In the genomic region with DNA sequence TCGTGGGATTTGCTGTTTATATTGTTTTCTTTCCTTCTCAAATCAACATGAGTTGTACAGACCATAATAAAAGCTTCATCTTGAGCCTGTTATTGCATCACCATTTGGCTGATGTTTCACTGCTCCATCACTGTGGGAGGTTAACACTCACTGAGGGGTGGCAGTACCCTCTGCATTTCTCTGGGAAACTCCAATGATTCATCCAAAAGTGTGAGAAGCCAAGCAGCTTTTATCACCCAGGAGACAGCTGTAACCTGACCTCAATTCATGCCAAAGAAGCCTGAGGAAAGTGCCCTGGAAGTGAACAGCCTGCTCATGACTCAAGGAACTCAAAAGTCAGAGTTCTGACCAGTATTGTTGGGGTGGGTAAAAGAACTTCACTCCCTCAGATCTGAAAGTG, we compare ENCODE assay signal across 9 cellular contexts.
DNase-seq lines count a peak whose midpoint lies in the region; ATAC-seq and TF ChIP-seq lines count a peak whose summit lies in the region.
"Had no signal": no experiment of that assay in that cellular context is flagged by ENCODE, and none has a peak within 500 bp of the region (broad histone marks: within the 10 kb centered on the region; RNA-seq: fewer than 3 reads in every experiment).

No MANE protein-coding gene starts in this region.

- no peak overlapping the region for H3K4me3 ChIP-seq in epithelial cell of esophagus (ENCODE audit: low read length)
- no peak overlapping the region for H3K4me3 ChIP-seq in CD4-positive, alpha-beta memory T cell (ENCODE audit: low read length in 2 of 2)

- no peaks in the 10 kb centered on the region for H3K4me1 ChIP-seq in CD4-positive, alpha-beta memory T cell (ENCODE audit: insufficient read depth, low read length)

- intact Hi-C loops in CD4-positive, alpha-beta memory T cell (cut with micrococcal nuclease): no loop called here

- H3K9me3 ChIP-seq in CD4-positive, alpha-beta memory T cell (ENCODE audit: control insufficient read depth in 1 of 2, low read length in 2 of 2): no peaks in the 10 kb centered on the region

- TF ChIP-seq CTCF in epithelial cell of esophagus (IDR thresholded peaks at IDR 0.05; ENCODE audit: insufficient read depth, low read depth, low read length, missing control alignments) (no peak), nephron (IDR thresholded peaks at IDR 0.05; ENCODE audit: unreplicated experiment in 3 of 3) (no peak)

- POLR2A ChIA-PET in CD4-positive, alpha-beta memory T cell (lab: Charles Lee; ENCODE audit: partially characterized antibody): no interaction called here

- ATAC-seq in GM18909 (IDR thresholded peaks at IDR 0.05; ENCODE audit: poor library complexity, unreplicated experiment): no peak
- ATAC-seq: stimulated activated naive B cell treated with anti-CD40 and anti-IgM and Interleukin-4, amounts not matched to agents 10 μg/mL and 1 μg/mL and 100 μg/mL, for 72 hours had no signal

- H3K4me1 Mint-ChIP-seq in nephron: peaks cover 43% of the 10 kb centered on the region
- no peaks in the 10 kb centered on the region for H3K4me1 Mint-ChIP-seq in CD4-positive, alpha-beta memory T cell
- H3K4me1 Mint-ChIP-seq: stimulated activated naive B cell treated with anti-CD40 and anti-IgM and Interleukin-4, amounts not matched to agents 10 μg/mL and 1 μg/mL and 100 μg/mL, for 72 hours had no signal

- DNase-seq in Caki2 (ENCODE audit: low read depth): peak; percentile 88
- peak; percentile 68 for DNase-seq in MV-4-11 (lab: John Stamatoyannopoulos, UW)
- peak; percentile 90 for DNase-seq in epithelial cell of esophagus (ENCODE audit: low read depth)
- no peak for DNase-seq in CD4-positive, alpha-beta memory T cell
- DNase-seq in GF-D8 (lab: John Stamatoyannopoulos, UW): no peak
- DNase-seq in ecto neural progenitor cell (ENCODE audit: low spot score): no peak
- DNase-seq: stimulated activated naive B cell treated with anti-CD40 and anti-IgM and Interleukin-4, amounts not matched to agents 10 μg/mL and 1 μg/mL and 100 μg/mL, for 72 hours had no signal

- H3K27me3 ChIP-seq in CD4-positive, alpha-beta memory T cell (ENCODE audit: insufficient read depth, low read length): no peaks in the 10 kb centered on the region

- H3K27ac Mint-ChIP-seq in nephron: peak overlapping the region; percentile 35 to 85 (median 47)
- H3K27ac Mint-ChIP-seq in CD4-positive, alpha-beta memory T cell: no peak overlapping the region
- H3K27ac Mint-ChIP-seq: stimulated activated naive B cell treated with anti-CD40 and anti-IgM and Interleukin-4, amounts not matched to agents 10 μg/mL and 1 μg/mL and 100 μg/mL, for 72 hours had no signal

- H3K9me3 Mint-ChIP-seq in nephron: no peaks in the 10 kb centered on the region
- no peaks in the 10 kb centered on the region for H3K9me3 Mint-ChIP-seq in CD4-positive, alpha-beta memory T cell

- no peaks in the 10 kb centered on the region for H3K36me3 Mint-ChIP-seq in nephron (ENCODE audit: low read depth)
- no peaks in the 10 kb centered on the region for H3K36me3 Mint-ChIP-seq in CD4-positive, alpha-beta memory T cell
- H3K36me3 Mint-ChIP-seq: stimulated activated naive B cell treated with anti-CD40 and anti-IgM and Interleukin-4, amounts not matched to agents 10 μg/mL and 1 μg/mL and 100 μg/mL, for 72 hours had no signal

- CTCF ChIA-PET in CD4-positive, alpha-beta memory T cell (lab: Charles Lee; ENCODE audit: partially characterized antibody): no interaction called here

- no peaks in the 10 kb centered on the region for H3K27me3 Mint-ChIP-seq in nephron (ENCODE audit: low read depth)
- peaks cover 2% of the 10 kb centered on the region in 2 donors for H3K27me3 Mint-ChIP-seq in CD4-positive, alpha-beta memory T cell

- no peak overlapping the region for H3K4me3 Mint-ChIP-seq in nephron
- no peak overlapping the region for H3K4me3 Mint-ChIP-seq in CD4-positive, alpha-beta memory T cell
- H3K4me3 Mint-ChIP-seq: stimulated activated naive B cell treated with anti-CD40 and anti-IgM and Interleukin-4, amounts not matched to agents 10 μg/mL and 1 μg/mL and 100 μg/mL, for 72 hours had no signal

- in situ Hi-C loops in Caki2 (cut with HindIII; ENCODE audit: low pct_unique_long_range_greater_than_20kb, low sequenced_read_pairs): no loop called here

- H3K36me3 ChIP-seq in CD4-positive, alpha-beta memory T cell (ENCODE audit: insufficient read depth, low read length): no peaks in the 10 kb centered on the region

- H3K27ac ChIP-seq in CD4-positive, alpha-beta memory T cell (ENCODE audit: low read depth, low read length): no peak overlapping the region

Comparison
In these comparisons a context has a peak if more than half of its experiments do, and no peak if none do; other contexts are left out.
1. DNase-seq: peak in Caki2 (single experiment), MV-4-11 (single experiment) and epithelial cell of esophagus (single experiment); none in CD4-positive, alpha-beta memory T cell (0 of 5), GF-D8 (single experiment) and ecto neural progenitor cell (single experiment).
2. H3K27ac Mint-ChIP-seq: peak in nephron (3 of 3); none in CD4-positive, alpha-beta memory T cell (0 of 7).